Comparison of ENCODE assay signal across 29 cellular contexts in the genomic region with DNA sequence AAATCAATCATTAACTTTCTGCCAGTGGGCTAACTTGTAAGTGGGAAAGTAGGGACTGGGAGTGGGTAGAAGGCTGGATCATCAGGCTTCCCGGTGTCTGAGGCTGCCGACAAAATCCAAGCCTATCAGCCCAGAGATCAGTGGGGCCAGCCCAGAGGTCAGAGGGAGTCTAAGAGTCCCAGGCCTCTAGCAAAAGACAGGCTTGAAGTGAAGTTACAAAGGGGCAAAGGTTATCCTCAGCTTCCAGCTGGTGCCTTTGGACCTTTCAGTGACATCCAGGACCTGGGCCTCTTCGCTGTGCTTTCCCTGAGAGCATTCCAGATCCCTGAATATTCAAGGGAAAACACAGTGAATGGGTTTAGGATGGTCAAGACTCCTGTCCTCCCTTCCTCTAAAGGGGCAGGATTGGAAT. TPM values are rescaled to one million over a fixed set of nuclear protein-coding genes. Genes with fewer than 3 reads are reported as not detected.
A peak's percentile ranks its signal among the peaks of the same experiment; 100 is the strongest.
DNase-seq lines count a peak whose midpoint lies in the region; ATAC-seq and TF ChIP-seq lines count a peak whose summit lies in the region.
"Had no signal": no experiment of that assay in that cellular context is flagged by ENCODE, and none has a peak within 500 bp of the region (broad histone marks: within the 10 kb centered on the region; RNA-seq: fewer than 3 reads in every experiment).

No MANE protein-coding gene starts in this region.

- intact Hi-C loops in body of pancreas (cut with DNase I) = no loop called here
- intact Hi-C loops in right lobe of liver (cut with DNase I) = no loop called here
- intact Hi-C loops in transverse colon (cut with DNase I; ENCODE audit: low total_unique reads) = no loop called here
- intact Hi-C loops in left ventricle myocardium superior (cut with micrococcal nuclease) = no loop called here

- TF ChIP-seq POLR2A in body of pancreas (IDR thresholded peaks at IDR 0.05) (no peak), right lobe of liver (IDR thresholded peaks at IDR 0.05) (no peak), transverse colon (IDR thresholded peaks at IDR 0.05) (no peak)

- DNase-seq in DMS 273 (lab: John Stamatoyannopoulos, UW; ENCODE audit: unreplicated experiment) (peak; percentile 27), DMS 273 treated with DMSO at 0.1 percent for 48 hours (lab: John Stamatoyannopoulos, UW) (no peak), body of pancreas (no peak), right lobe of liver (peak in 2 of 3 donors; percentile 58 to 70), transverse colon (no peak), left ventricle myocardium superior (no peak)
- DNase-seq in activated CD8-positive, alpha-beta memory T cell treated with anti-CD3 and anti-CD28 coated beads, Interleukin-2, amount 50 U/mL, for 4 hours = no peak
- DNase-seq: 8988T; activated B cell treated with CpG ODN at 0.5 μM for 24 hours; activated CD4-positive, alpha-beta T cell treated with anti-CD3 and anti-CD28 coated beads, Interleukin-2, amount 10 ng/mL, durations not matched to agents 7 days and 5 days; activated effector memory CD4-positive, alpha-beta T cell treated with anti-CD3 and anti-CD28 coated beads, Interleukin-2, amount 50 U/mL, for 16 hours; activated T-cell treated with anti-CD3 and anti-CD28 coated beads, Interleukin-2, amount 50 U/mL, for 24 hours; caudate nucleus; CD4-positive, CD25-positive, alpha-beta regulatory T cell; effector memory CD4-positive, alpha-beta T cell; immature natural killer cell; IMR-90; left ventricle myocardium inferior; MV-4-11; NCI-H2107 had no signal

- H3K4me3 ChIP-seq in body of pancreas = no peak overlapping the region
- H3K4me3 ChIP-seq in right lobe of liver = no peak overlapping the region
- no peak overlapping the region for H3K4me3 ChIP-seq in transverse colon
- H3K4me3 ChIP-seq: coronary artery, left ventricle myocardium inferior, SJSA1 had no signal

- H3K36me3 ChIP-seq in body of pancreas (replicated peaks in 1 of 2; ENCODE audit: insufficient read depth in 1 of 2, low read depth in 2 of 2) = no peaks in the 10 kb centered on the region
- H3K36me3 ChIP-seq in right lobe of liver = no peaks in the 10 kb centered on the region
- no peaks in the 10 kb centered on the region for H3K36me3 ChIP-seq in transverse colon
- H3K36me3 ChIP-seq: left ventricle myocardium inferior, neutrophil, SJSA1 had no signal

- H3K9me3 ChIP-seq in body of pancreas (no peaks in the 10 kb centered on the region), right lobe of liver (no peaks in the 10 kb centered on the region), transverse colon (peaks cover 0 to 7% of the 10 kb centered on the region in 2 donors)
- H3K9me3 ChIP-seq: neutrophil, SJSA1 had no signal

- H3K27me3 ChIP-seq in body of pancreas = no peaks in the 10 kb centered on the region
- no peaks in the 10 kb centered on the region for H3K27me3 ChIP-seq in right lobe of liver
- H3K27me3 ChIP-seq in transverse colon = no peaks in the 10 kb centered on the region
- H3K27me3 ChIP-seq: neutrophil, SJSA1 had no signal

- no peak for TF ChIP-seq CTCF in body of pancreas (IDR thresholded peaks at IDR 0.05)
- TF ChIP-seq CTCF in right lobe of liver (IDR thresholded peaks at IDR 0.05) = no peak
- TF ChIP-seq CTCF in transverse colon (IDR thresholded peaks at IDR 0.05) = no peak

- WGBS in body of pancreas, 2 donors = 5 to 19% methylated on average over 3 of the region's 3 CpGs
- 0% methylated on average over 1 of the region's 3 CpGs for WGBS in right lobe of liver (ENCODE audit: insufficient coverage, low coverage, low lambda C conversion rate, missing lambda C conversion rate)
- WGBS in transverse colon (ENCODE audit: low coverage in 1 of 2), 2 donors = 60% methylated on average over 3 of the region's 3 CpGs; no CpG with 5 or more reads in 1 of the 2 donors

- H3K4me1 ChIP-seq in body of pancreas (peaks cover 69% of the 10 kb centered on the region), right lobe of liver (peaks cover 0 to 58% (median 29%) of the 10 kb centered on the region in 4 donors), transverse colon (peaks cover 5 to 34% (median 21%) of the 10 kb centered on the region in 4 donors)
- H3K4me1 ChIP-seq: SJSA1 had no signal

- ATAC-seq in body of pancreas (peak; percentile 41), right lobe of liver (peak; percentile 46 to 72 (median 70)), HG03439 (IDR thresholded peaks at IDR 0.05; ENCODE audit: unreplicated experiment) (no peak), left ventricle myocardium superior (no peak)
- ATAC-seq: HCT116; stimulated activated effector memory CD8-positive, alpha-beta T cell treated with anti-CD3 and anti-CD28 coated beads, Interleukin-12 subunit alpha, Interleukin-12 subunit beta, amount 100 ng/mL, for 72 hours had no signal

- peak overlapping the region; percentile 40 to 78 (median 74) for H3K27ac ChIP-seq in body of pancreas
- peak overlapping the region in 2 of 3 donors; percentile 35 to 67 for H3K27ac ChIP-seq in right lobe of liver
- peak overlapping the region in 3 of 4 donors; percentile 14 to 47 (median 19) for H3K27ac ChIP-seq in transverse colon
- H3K27ac ChIP-seq: coronary artery, epithelial cell of prostate, left ventricle myocardium inferior, neutrophil, RWPE1, SJSA1 had no signal

- in situ Hi-C loops in transverse colon (cut with MboI; ENCODE audit: low pct_ligation_motif_present in 1 of 4, low pct_unique_long_range_greater_than_20kb in 1 of 4, low sequenced_read_pairs in 3 of 4) = no loop called here

- no peak for TF ChIP-seq EP300 in transverse colon (IDR thresholded peaks at IDR 0.05; ENCODE audit: low read depth)

RNA-seq across cellular contexts. Expression of a gene that starts 36.8 kb away (rescaled TPM):
- total RNA-seq in body of pancreas (10 to 100 TPM in 1 of 2 donors, 1 to 10 TPM in 1; 1.0 to 10.9 TPM), right lobe of liver (under 1 TPM; 0.39 to 0.86 (median 0.52) TPM), transverse colon (1 to 10 TPM; 6.0 to 9.6 (median 7.1) TPM), left ventricle myocardium superior (0.74 TPM)
- total RNA-seq: activated CD4-positive, alpha-beta T cell treated with anti-CD3 and anti-CD28 coated beads, Interleukin-2, amount 10 ng/mL, durations not matched to agents 7 days and 5 days; activated CD8-positive, alpha-beta memory T cell treated with anti-CD3 and anti-CD28 coated beads for 36 hours; CD4-positive, CD25-positive, alpha-beta regulatory T cell; IMR-90; SJSA1 had no signal

RNA-seq across cellular contexts. Expression of a gene that starts 43.9 kb away (rescaled TPM):
- 1 to 10 TPM in 1 of 2 donors, not detected in 1; 8.9 TPM for total RNA-seq in body of pancreas
- total RNA-seq in right lobe of liver = 1 to 10 TPM in 2 of 6 experiments, under 1 TPM in 4; 0.06 to 2.4 (median 0.63) TPM
- total RNA-seq in transverse colon = 10 to 100 TPM in 1 of 4 donors, 1 to 10 TPM in 3; 1.4 to 19.8 (median 2.9) TPM
- 0.62 TPM for total RNA-seq in left ventricle myocardium superior
- total RNA-seq: IMR-90, SJSA1 had no signal

Comparison
In these comparisons a context has a peak if more than half of its experiments do, and no peak if none do; other contexts are left out.
1. DNase-seq: peak in DMS 273 (single experiment) and right lobe of liver (2 of 3); none in DMS 273 treated with DMSO at 0.1 percent for 48 hours (single experiment), body of pancreas (0 of 4), transverse colon (single experiment), left ventricle myocardium superior (single experiment) and activated CD8-positive, alpha-beta memory T cell treated with anti-CD3 and anti-CD28 coated beads, Interleukin-2, amount 50 U/mL, for 4 hours (single experiment).
2. ATAC-seq: peak in body of pancreas (single experiment) and right lobe of liver (4 of 4); none in HG03439 (single experiment) and left ventricle myocardium superior (single experiment).
3. H3K27ac ChIP-seq: peak in every context shown above with its lines; median percentile 74 in body of pancreas; 51 in right lobe of liver; 19 in transverse colon.